Comparison of ENCODE assay signal across 24 cellular contexts in genomic region chr7:4399596-4399995, GRCh38.
"Had no signal": no experiment of that assay in that cellular context is flagged by ENCODE, and none has a peak within 500 bp of the region (broad histone marks: within the 10 kb centered on the region; RNA-seq: fewer than 3 reads in every experiment).

No MANE protein-coding gene starts in this region.

- H3K9me3 ChIP-seq: neutrophil, pancreas, prostate gland, right lobe of liver, suprapubic skin, testis, transverse colon, upper lobe of right lung, uterus had no signal

- H3K4me3 ChIP-seq: pancreas, prostate gland, right lobe of liver, sigmoid colon, suprapubic skin, testis, tibial artery, transverse colon, upper lobe of right lung, uterus had no signal

- H3K4me1 ChIP-seq: pancreas, prostate gland, right lobe of liver, sigmoid colon, suprapubic skin, testis, tibial artery, transverse colon, upper lobe of right lung, uterus had no signal

- H3K27ac ChIP-seq: neutrophil, pancreas, prostate gland, right lobe of liver, sigmoid colon, suprapubic skin, testis, tibial artery, transverse colon, upper lobe of right lung, uterus had no signal

- DNase-seq: naive thymus-derived CD4-positive, alpha-beta T cell; natural killer cell; pancreas; retina; right cardiac atrium; right lobe of liver; sigmoid colon; small intestine; stimulated activated CD4-positive, alpha-beta T cell treated with anti-CD3 and anti-CD28 coated beads, Interleukin-15, amount 100 ng/mL, for 24 hours; stimulated activated CD4-positive, alpha-beta T cell treated with anti-CD3 and anti-CD28 coated beads, Interleukin-2, amount 100 ng/mL, for 24 hours; stimulated activated CD4-positive, alpha-beta T cell treated with anti-CD3 and anti-CD28 coated beads, Interleukin-2, amount 100 ng/mL, for 48 hours; stimulated activated CD4-positive, alpha-beta T cell treated with anti-CD3 and anti-CD28 coated beads, Interleukin-4, amount 100 ng/mL, for 24 hours; stimulated activated naive B cell treated with anti-CD40 and anti-IgM and Interleukin-4, amounts not matched to agents 10 μg/mL and 1 μg/mL and 100 μg/mL, for 72 hours; stimulated activated naive CD4-positive, alpha-beta T cell treated with Interleukin-2 at 50 U/mL for 16 hours; substantia nigra; testis; tibial artery; transverse colon; upper lobe of right lung; uterus had no signal

- H3K36me3 ChIP-seq: neutrophil, pancreas, prostate gland, right lobe of liver, sigmoid colon, suprapubic skin, tibial artery, transverse colon, upper lobe of right lung, uterus had no signal

- H3K27me3 ChIP-seq: neutrophil, pancreas, right lobe of liver, sigmoid colon, suprapubic skin, testis, tibial artery, transverse colon, upper lobe of right lung, uterus had no signal

- ATAC-seq: naive thymus-derived CD4-positive, alpha-beta T cell; natural killer cell; pancreas; right cardiac atrium; right lobe of liver; stimulated activated effector memory CD8-positive, alpha-beta T cell treated with anti-CD3 and anti-CD28 coated beads, Interleukin-12 subunit alpha, Interleukin-12 subunit beta, amount 100 ng/mL, for 72 hours; stimulated activated naive B cell treated with anti-CD40 and anti-IgM and Interleukin-4, amounts not matched to agents 10 μg/mL and 1 μg/mL and 100 μg/mL, for 72 hours; upper lobe of right lung had no signal
